8 cellular contexts compared by ENCODE assay signal in the genomic region with DNA sequence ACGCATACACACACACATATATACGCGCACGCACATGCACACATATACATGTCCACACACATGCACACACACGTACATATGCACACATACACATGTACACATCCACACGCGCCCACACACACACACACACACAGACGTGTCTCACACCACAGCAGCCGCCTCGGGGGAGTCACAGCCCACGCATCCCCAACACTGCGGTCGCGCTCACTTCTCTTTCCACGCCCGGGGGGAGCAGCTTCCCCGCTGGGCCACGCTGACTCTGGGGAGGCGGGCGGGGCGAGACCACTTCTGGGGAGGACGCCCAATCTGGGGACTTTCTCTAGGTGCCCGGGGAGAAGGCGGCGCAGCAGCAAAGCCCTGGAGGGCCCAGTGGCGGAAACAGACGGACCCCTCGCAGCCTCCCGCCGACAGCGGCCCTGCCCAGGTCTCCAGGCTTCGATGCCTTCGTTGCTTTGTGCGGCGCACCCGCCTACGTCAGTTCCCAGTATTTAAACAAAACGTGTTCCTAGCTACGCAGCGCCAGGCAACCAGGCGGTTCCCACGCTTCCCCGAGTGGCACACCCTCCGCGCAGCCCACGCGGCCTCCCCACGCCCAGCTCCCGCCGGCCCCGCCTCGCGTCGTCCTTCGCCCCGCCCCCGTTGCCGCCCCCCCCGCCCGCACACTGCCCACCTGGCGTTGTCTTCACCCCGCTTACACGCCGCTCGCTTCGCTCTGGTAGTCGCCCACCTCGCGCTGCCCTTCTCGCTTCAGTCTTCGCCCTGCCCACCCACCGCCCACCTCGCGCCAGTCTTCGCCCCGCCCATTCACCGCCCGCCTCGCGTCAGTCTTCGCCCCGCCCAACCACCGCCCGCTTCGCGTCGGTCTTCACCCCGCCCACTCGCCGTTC. TPM values are rescaled to one million over a fixed set of nuclear protein-coding genes. Genes with fewer than 3 reads are reported as not detected.
DNase-seq lines count a peak whose midpoint lies in the region; ATAC-seq and TF ChIP-seq lines count a peak whose summit lies in the region.

No MANE protein-coding gene starts in this region.

- H3K4me3 ChIP-seq in SJSA1 (peak overlapping the region; percentile 68), ascending aorta (peak overlapping the region; percentile 83 to 88)

- peak; percentile 51 for ATAC-seq in HG03066 (IDR thresholded peaks at IDR 0.05; ENCODE audit: low read depth, unreplicated experiment)

- intact Hi-C loops in ascending aorta (cut with DNase I): loop anchor here (1.0 to 10.0 kb wide), 8 partner anchors 23 to 639 kb away; partner anchors contain the start of genes ADNP2, CTDP1, NFATC1 and SLC66A2

- H3K27ac ChIP-seq in SJSA1: peak overlapping the region; percentile 76
- H3K27ac ChIP-seq in ascending aorta: peak overlapping the region; percentile 80 to 90

- TF ChIP-seq CTCF in ascending aorta (IDR thresholded peaks at IDR 0.05): no peak
- no peak for TF ChIP-seq CTCF in GM20000 (IDR thresholded peaks at IDR 0.05; ENCODE audit: extremely low read depth, missing control alignments)

- H3K9me3 ChIP-seq in SJSA1 (replicated peaks) (peaks cover 2% of the 10 kb centered on the region; the same call in 1 of the 2 replicates), ascending aorta (no peaks in the 10 kb centered on the region)

- peaks cover 13% of the 10 kb centered on the region for H3K36me3 ChIP-seq in SJSA1
- peaks cover 0 to 12% of the 10 kb centered on the region in 2 donors for H3K36me3 ChIP-seq in ascending aorta

- H3K27me3 ChIP-seq in SJSA1 (replicated peaks): no peaks in the 10 kb centered on the region
- H3K27me3 ChIP-seq in ascending aorta: no peaks in the 10 kb centered on the region

- DNase-seq in NCI-H748 (lab: John Stamatoyannopoulos, UW; ENCODE audit: unreplicated experiment) (peak; percentile 99), NCI-H748 treated with DMSO at 0.1 percent for 48 hours (lab: John Stamatoyannopoulos, UW) (no peak), SJSA1 (ENCODE audit: low read depth in 1 of 2, low spot score in 2 of 2) (peak in 1 of 2 experiments; percentile 53), ascending aorta (ENCODE audit: low spot score in 2 of 2) (peak; percentile 52 to 76), iPS-NIHi11 (ENCODE audit: low spot score) (peak; percentile 95), GM20000 (ENCODE audit: low spot score) (no peak)
- DNase-seq in stimulated activated CD4-positive, alpha-beta T cell treated with anti-CD3 and anti-CD28 coated beads, Interleukin-15, amount 100 ng/mL, for 1 hour (ENCODE audit: low read depth in 1 of 2, low spot score in 1 of 2): peak; percentile 46 to 58

- H3K4me1 ChIP-seq in SJSA1 (replicated peaks) (peaks cover 11% of the 10 kb centered on the region), ascending aorta (peaks cover 0 to 5% of the 10 kb centered on the region in 2 donors)

RNA-seq across cellular contexts. Expression of gene RBFA, which starts 0.8 kb away (rescaled TPM):
- 45.5 and 58.7 TPM in 2 replicates for total RNA-seq in SJSA1 (2014; rRNA removed; shearing (Covaris generic))
- total RNA-seq in ascending aorta: 23.1 TPM

RNA-seq across cellular contexts. Expression of gene TXNL4A, which starts 45.1 kb away (rescaled TPM):
- 97.6 and 190 TPM in 2 replicates for total RNA-seq in SJSA1 (2014; rRNA removed; shearing (Covaris generic))
- 16.5 TPM for total RNA-seq in ascending aorta

Comparison
In these comparisons a context has a peak if more than half of its experiments do, and no peak if none do; other contexts are left out.
1. DNase-seq: peak in NCI-H748 (single experiment), ascending aorta (2 of 2), iPS-NIHi11 (single experiment) and stimulated activated CD4-positive, alpha-beta T cell treated with anti-CD3 and anti-CD28 coated beads, Interleukin-15, amount 100 ng/mL, for 1 hour (2 of 2); none in NCI-H748 treated with DMSO at 0.1 percent for 48 hours (single experiment) and GM20000 (single experiment).